Comparison of ENCODE assay signal across 23 cellular contexts in the genomic region with DNA sequence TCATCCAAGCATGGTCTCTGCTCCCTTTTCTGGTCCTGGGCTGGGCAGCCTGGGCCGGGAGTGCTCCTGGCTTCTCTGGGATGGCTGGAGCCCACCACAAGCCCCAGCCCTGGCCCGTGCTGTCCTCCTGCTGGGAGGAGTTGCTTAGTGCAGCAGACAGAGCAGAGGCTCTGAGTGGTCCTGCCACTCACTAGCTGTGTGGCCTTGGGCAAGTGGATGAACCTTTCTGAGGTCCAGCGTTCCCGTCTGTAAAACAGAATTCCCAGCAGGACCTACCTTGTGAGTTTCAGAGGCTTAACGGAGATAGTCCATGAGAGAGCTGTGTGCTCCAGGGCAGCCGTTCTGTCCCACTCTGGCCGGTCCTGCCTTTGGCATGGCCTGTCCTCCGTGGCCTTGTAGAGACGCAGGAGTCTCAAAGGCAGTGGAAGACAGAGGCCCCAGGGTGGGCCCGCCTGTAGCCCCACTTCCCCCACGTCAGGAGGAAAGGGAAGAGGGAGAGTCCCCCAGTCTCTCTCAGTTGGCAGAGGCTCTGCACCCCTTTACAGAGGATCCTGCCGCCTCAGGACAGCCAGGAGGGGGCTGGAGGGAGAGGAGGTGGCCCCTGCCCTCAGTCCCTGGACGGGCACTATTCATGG. TPM values are rescaled to one million over a fixed set of nuclear protein-coding genes. Genes with fewer than 3 reads are reported as not detected.
DNase-seq lines count a peak whose midpoint lies in the region; ATAC-seq, FAIRE-seq and TF ChIP-seq lines count a peak whose summit lies in the region.
"Had no signal": no experiment of that assay in that cellular context is flagged by ENCODE, and none has a peak within 500 bp of the region (broad histone marks: within the 10 kb centered on the region; RNA-seq: fewer than 3 reads in every experiment).

No MANE protein-coding gene starts in this region.

- H2BK20ac ChIP-seq in H9 (ENCODE audit: low read depth, low read length, poor library complexity, severe bottlenecking): no peak overlapping the region

- TF ChIP-seq RAD21 in K562 (CRISPR knock-in tag; conservative IDR thresholded peaks at IDR 0.05 in 1 of 2, IDR thresholded peaks at IDR 0.05 in 1 of 2): no peak

- no peaks in the 10 kb centered on the region for H3K79me2 ChIP-seq in GM23338 (replicated peaks; ENCODE audit: insufficient read depth)
- no peaks in the 10 kb centered on the region for H3K79me2 ChIP-seq in H9 (ENCODE audit: insufficient read depth, low read length)
- H3K79me2 ChIP-seq in K562 (ENCODE audit: control insufficient read depth, insufficient read depth, low read length): no peaks in the 10 kb centered on the region

- H2BK5ac ChIP-seq in H9 (ENCODE audit: insufficient read length, low read length): no peak overlapping the region

- H3K56ac ChIP-seq in H9 (ENCODE audit: insufficient read length, low read depth, low read length): no peak overlapping the region

- no peaks in the 10 kb centered on the region for H4K20me1 ChIP-seq in GM23338 (replicated peaks; ENCODE audit: insufficient read depth)
- no peaks in the 10 kb centered on the region for H4K20me1 ChIP-seq in H9 (ENCODE audit: control insufficient read depth, insufficient read depth, insufficient read length)
- no peaks in the 10 kb centered on the region for H4K20me1 ChIP-seq in K562 (replicated peaks; ENCODE audit: control insufficient read depth, insufficient read depth, low read length)

- H3K36me3 ChIP-seq in GM23338 (ENCODE audit: insufficient read depth): no peaks in the 10 kb centered on the region
- H3K36me3 ChIP-seq in K562 (ENCODE audit: control insufficient read depth, insufficient read depth, low read length): no peaks in the 10 kb centered on the region

- DNase-seq in GM23338 (ENCODE audit: low spot score) (no peak), H9 (peak; percentile 37), K562 (ENCODE audit: extremely low read depth in 1 of 4, low spot score in 3 of 4) (no peak), islet precursor cell (peak; percentile 67), medulla oblongata (ENCODE audit: extremely low spot score) (no peak)
- DNase-seq in activated CD8-positive, alpha-beta T cell treated with anti-CD3 and anti-CD28 coated beads for 36 hours: no peak
- DNase-seq: AML-193; CD4-positive, alpha-beta T cell; HFFc6; NCI-H1048; NCI-H1694; NCI-H2029 treated with DMSO at 0.1 percent for 48 hours; NCI-H526 treated with DMSO at 0.1 percent for 48 hours; SW 1271 had no signal

- H3K14ac ChIP-seq in H9 (ENCODE audit: insufficient read depth, low read length): no peak overlapping the region; the same call in 1 of the 2 replicates

- H3T11ph ChIP-seq in H9 (ENCODE audit: low read length): no peak overlapping the region

- no peak overlapping the region for H3K4ac ChIP-seq in H9 (ENCODE audit: low read depth, low read length)

- H3F3A ChIP-seq in GM23338 (replicated peaks; ENCODE audit: low read depth): 0 out of 2 replicates have a peak, but pooled peaks cover 4% of the 10 kb centered on the region

- H3K9me1 ChIP-seq in K562 (ENCODE audit: control insufficient read depth, insufficient read depth, low read length): no peaks in the 10 kb centered on the region

- intact Hi-C loops in K562 (cut with micrococcal nuclease): no loop called here
- intact Hi-C loops in activated CD8-positive, alpha-beta T cell treated with anti-CD3 and anti-CD28 coated beads for 36 hours (cut with micrococcal nuclease): no loop called here

- H2AFZ ChIP-seq in GM23338 (no peak overlapping the region), H9 (ENCODE audit: low read length) (no peak overlapping the region), K562 (ENCODE audit: low read depth, low read length) (no peak overlapping the region)

- ATAC-seq in GM23338: peak; percentile 33
- ATAC-seq in K562: 0 out of 3 replicates have a peak, but pooled peaks have one; percentile 12
- no peak for ATAC-seq in GM18868 (IDR thresholded peaks at IDR 0.05; ENCODE audit: unreplicated experiment)
- no peak for ATAC-seq in activated CD8-positive, alpha-beta T cell treated with anti-CD3 and anti-CD28 coated beads for 36 hours

- no peak for TF ChIP-seq POLR2A in K562 (conservative IDR thresholded peaks at IDR 0.05)

- H3K79me1 ChIP-seq in H9 (ENCODE audit: insufficient read depth, low read depth, low read length, poor library complexity, severe bottlenecking): no peaks in the 10 kb centered on the region

- H3K27me3 ChIP-seq in GM23338 (ENCODE audit: insufficient read depth): 0 out of 2 replicates have a peak, but pooled peaks cover under 1% of the 10 kb centered on the region
- H3K27me3 ChIP-seq in H9 (ENCODE audit: insufficient read depth, low read length): no peaks in the 10 kb centered on the region
- peaks cover 4 to 27% of the 10 kb centered on the region in 2 experiments; a peak in 4 of 5 replicates for H3K27me3 ChIP-seq in K562 (ENCODE audit: control insufficient read depth in 2 of 2, insufficient read depth in 2 of 2, low read length in 2 of 2)
- H3K27me3 ChIP-seq: BLaER1 treated with 17β-estradiol and CSF1 and Interleukin-3, amounts not matched to agents 10 nM and 100 nM had no signal

- no peak overlapping the region for H4K91ac ChIP-seq in H9 (ENCODE audit: insufficient read length, low read depth, low read length)

- POLR2A ChIA-PET in K562 (lab: Yijun Ruan, JAX): interaction anchor here (0.6 kb wide), 1 partner anchor 592 kb away, joined by 3 read pairs; no protein-coding TSS in a partner anchor
- POLR2A ChIA-PET in activated CD8-positive, alpha-beta T cell treated with anti-CD3 and anti-CD28 coated beads for 36 hours (lab: Charles Lee): no interaction called here

- H2AK5ac ChIP-seq in H9 (ENCODE audit: insufficient read length, low read length): no peak overlapping the region

- TF ChIP-seq CTCF in GM23338 (conservative IDR thresholded peaks at IDR 0.05; ENCODE audit: low read depth in 2 of 2) (no peak), H9 (conservative IDR thresholded peaks at IDR 0.05) (no peak), K562 (IDR thresholded peaks at IDR 0.05 in 2 of 3, conservative IDR thresholded peaks at IDR 0.05 in 1 of 3; ENCODE audit: insufficient read depth in 2 of 3, low read depth in 1 of 3, low read length in 3 of 3) (no peak)
- no peak for TF ChIP-seq CTCF in activated CD8-positive, alpha-beta T cell treated with anti-CD3 and anti-CD28 coated beads for 36 hours (IDR thresholded peaks at IDR 0.05)

- no peak overlapping the region for H3K18ac ChIP-seq in H9 (ENCODE audit: insufficient read length, low read depth, low read length)

- no peak overlapping the region for H2BK15ac ChIP-seq in H9 (ENCODE audit: low read depth, low read length)

- no peaks in the 10 kb centered on the region; the same call in 2 of the 3 replicates for H3K36me3 Mint-ChIP-seq in GM23338 (ENCODE audit: low read depth)
- no peaks in the 10 kb centered on the region; a peak in 1 of 7 replicates for H3K36me3 Mint-ChIP-seq in H9 (ENCODE audit: insufficient read depth in 1 of 3, low read depth in 3 of 3)
- H3K36me3 Mint-ChIP-seq in activated CD8-positive, alpha-beta T cell treated with anti-CD3 and anti-CD28 coated beads for 36 hours (ENCODE audit: low read depth): no peaks in the 10 kb centered on the region
- H3K36me3 Mint-ChIP-seq: IgD-negative memory B cell had no signal

- H3K4me1 ChIP-seq in GM23338 (ENCODE audit: insufficient read depth): no peaks in the 10 kb centered on the region
- no peaks in the 10 kb centered on the region for H3K4me1 ChIP-seq in H9 (ENCODE audit: insufficient read depth, low read length)
- H3K4me1 ChIP-seq in K562 (replicated peaks in 1 of 2; ENCODE audit: control insufficient read depth in 2 of 2, insufficient read depth in 2 of 2, low read length in 2 of 2): peaks cover 0 to 25% of the 10 kb centered on the region in 2 experiments; a peak in 2 of 5 replicates

- WGBS in H9 (ENCODE audit: extremely low coverage, insufficient read length, low lambda C conversion rate): no CpG with 5 or more reads among the region's 13 CpGs
- WGBS in K562 (ENCODE audit: insufficient coverage, low coverage, missing lambda C conversion rate): 5% methylated on average over 13 of the region's 13 CpGs

- H4K8ac ChIP-seq in H9 (replicated peaks; ENCODE audit: insufficient read length, low read depth, low read length): no peak overlapping the region

- H3K9me3 ChIP-seq in H9 (ENCODE audit: control insufficient read depth, low read depth, low read length) (no peaks in the 10 kb centered on the region), K562 (replicated peaks; ENCODE audit: control insufficient read depth, insufficient read depth, low read depth, low read length) (no peaks in the 10 kb centered on the region)
- H3K9me3 ChIP-seq: A549; BLaER1 treated with 17β-estradiol and CSF1 and Interleukin-3, amounts not matched to agents 10 nM and 100 nM had no signal

- H3K4me3 Mint-ChIP-seq in GM23338 (no peak overlapping the region), H9 (no peak overlapping the region)
- no peak overlapping the region for H3K4me3 Mint-ChIP-seq in activated CD8-positive, alpha-beta T cell treated with anti-CD3 and anti-CD28 coated beads for 36 hours
- H3K4me3 Mint-ChIP-seq: CD4-positive, alpha-beta T cell; HFFc6; IgD-negative memory B cell had no signal

- H3K27me3 Mint-ChIP-seq in GM23338 (ENCODE audit: insufficient read depth, low read depth, poor library complexity) (peaks cover 9% of the 10 kb centered on the region), H9 (ENCODE audit: low read depth) (no peaks in the 10 kb centered on the region; the same call in 1 of the 2 replicates)
- no peaks in the 10 kb centered on the region for H3K27me3 Mint-ChIP-seq in activated CD8-positive, alpha-beta T cell treated with anti-CD3 and anti-CD28 coated beads for 36 hours
- H3K27me3 Mint-ChIP-seq: CD4-positive, alpha-beta T cell; IgD-negative memory B cell had no signal

- H2BK12ac ChIP-seq in H9 (ENCODE audit: insufficient read length, low read depth, low read length): no peak overlapping the region

- TF ChIP-seq EP300 in K562 (IDR thresholded peaks at IDR 0.05; ENCODE audit: low read length): no peak

- CTCF ChIA-PET in K562 (lab: Yijun Ruan, JAX; ENCODE audit: low intra/inter-chr PET ratio): no interaction called here
- CTCF ChIA-PET in activated CD8-positive, alpha-beta T cell treated with anti-CD3 and anti-CD28 coated beads for 36 hours (lab: Charles Lee): no interaction called here

- no peak overlapping the region for H3K9ac ChIP-seq in H9 (ENCODE audit: extremely low read depth, insufficient read length, low read length)
- peak overlapping the region in 1 of 2 experiments; percentile 36; a peak in 1 of 4 replicates for H3K9ac ChIP-seq in K562 (ENCODE audit: insufficient read depth in 1 of 2, low read depth in 2 of 2, low read length in 2 of 2)

- no peak overlapping the region for H3K27ac ChIP-seq in GM23338 (ENCODE audit: low read depth)
- no peak overlapping the region for H3K27ac ChIP-seq in H9 (ENCODE audit: insufficient read length, low read depth, low read length)
- H3K27ac ChIP-seq in K562 (ENCODE audit: extremely low read depth, low read depth, low read length): no peak overlapping the region
- H3K27ac ChIP-seq: RWPE1 had no signal

- FAIRE-seq in K562 (lab: Jason Lieb, UNC): no peak
- FAIRE-seq: A549, D721Med had no signal

- H3K23me2 ChIP-seq in H9 (ENCODE audit: insufficient read length, low read depth, low read length, poor library complexity, severe bottlenecking): no peaks in the 10 kb centered on the region

- no peak overlapping the region for H3K27ac Mint-ChIP-seq in GM23338
- H3K27ac Mint-ChIP-seq in H9: peak overlapping the region in 1 of 3 experiments; percentile 48; a peak in 1 of 7 replicates
- no peak overlapping the region for H3K27ac Mint-ChIP-seq in activated CD8-positive, alpha-beta T cell treated with anti-CD3 and anti-CD28 coated beads for 36 hours
- H3K27ac Mint-ChIP-seq: CD4-positive, alpha-beta T cell; HFFc6; IgD-negative memory B cell had no signal

- H3K23ac ChIP-seq in H9 (ENCODE audit: insufficient read length, low read depth, low read length): no peak overlapping the region

- H3K4me2 ChIP-seq in GM23338 (no peak overlapping the region), H9 (ENCODE audit: insufficient read depth, insufficient read length, low read length) (no peak overlapping the region), K562 (ENCODE audit: insufficient read depth, low read length) (no peak overlapping the region)
- H3K4me2 ChIP-seq: A549; BLaER1 treated with 17β-estradiol and CSF1 and Interleukin-3, amounts not matched to agents 10 nM and 100 nM had no signal

- H3K4me3 ChIP-seq in GM23338 (no peak overlapping the region), K562 (no peak overlapping the region)
- H3K4me3 ChIP-seq: A549; BLaER1 treated with 17β-estradiol and CSF1 and Interleukin-3, amounts not matched to agents 10 nM and 100 nM had no signal

- H3K4me1 Mint-ChIP-seq in GM23338 (no peaks in the 10 kb centered on the region), H9 (no peaks in the 10 kb centered on the region)
- H3K4me1 Mint-ChIP-seq in activated CD8-positive, alpha-beta T cell treated with anti-CD3 and anti-CD28 coated beads for 36 hours (ENCODE audit: low read depth): no peaks in the 10 kb centered on the region

- in situ Hi-C loops in K562 (cut with MboI): no loop called here

- H3K9me3 Mint-ChIP-seq in GM23338 (no peaks in the 10 kb centered on the region), H9 (no peaks in the 10 kb centered on the region)
- H3K9me3 Mint-ChIP-seq in activated CD8-positive, alpha-beta T cell treated with anti-CD3 and anti-CD28 coated beads for 36 hours: no peaks in the 10 kb centered on the region
- H3K9me3 Mint-ChIP-seq: CD4-positive, alpha-beta T cell; HFFc6; IgD-negative memory B cell had no signal

- BruUV-seq in K562 (replicated peaks; lab: Mats Ljungman, UMichigan): no TSS peak

- no peak overlapping the region for H2BK120ac ChIP-seq in H9 (ENCODE audit: low read depth, low read length, poor library complexity, severe bottlenecking)

- no peaks in the 10 kb centered on the region for H3K9me2 ChIP-seq in GM23338 (ENCODE audit: insufficient read depth)

- no peak overlapping the region for H4K5ac ChIP-seq in H9 (ENCODE audit: insufficient read length, low read depth, low read length)

RNA-seq across cellular contexts. Expression of gene MYO15B, which starts 7.8 kb away (rescaled TPM):
- total RNA-seq in GM23338 (2014; rRNA removed; shearing (Covaris generic)): 7.2 and 12.4 TPM in 2 replicates
- polyA plus RNA-seq in GM23338 (2016; fragmentation: Nextera tagmentation; extraction: Ambion mirVana) (3.8 and 6.6 TPM in 2 replicates), K562 (2011; rRNA removed) (0.82 and 1.2 TPM in 2 replicates), K562 (2014; fragmentation: Illumina TruSeq; extraction: Trizol) (0.12 and 0.76 TPM in 2 replicates), K562 (2014; fragmentation: Nextera tagmentation; extraction: Ambion mirVana) (not detected), K562 (2014; rRNA removed) (0.98 and 1.5 TPM in 2 replicates)
- total RNA-seq in H9 (2021) (35.3 and 41.9 TPM in 2 replicates), K562 (2014; rRNA removed) (0.05 and 0.24 TPM in 2 replicates), K562 (2014; rRNA removed; fragmentation: Illumina TruSeq; extraction: Trizol) (1.2 TPM in 1 of 2 replicates, not detected in the other), K562 (2015; rRNA removed; fragmentation: Illumina TruSeq; extraction: Trizol) (0.83 TPM in 2 replicates), K562 (2021) (1.5 and 3.1 TPM in 2 replicates)
- 8.9 and 39.4 TPM in 2 replicates for total RNA-seq in K562 (2011; cell fraction: chromatin; rRNA removed; ENCODE audit: low replicate concordance)
- total RNA-seq in K562 (2011; cell fraction: nucleolus; rRNA removed): 22.5 and 24.7 TPM in 2 replicates
- total RNA-seq in K562 (2011; cell fraction: nucleoplasm; rRNA removed): 11.1 and 14.7 TPM in 2 replicates
- polyA plus RNA-seq in K562 (2011; cell fraction: cytosol; rRNA removed): 0.39 and 0.49 TPM in 2 replicates
- 15.0 and 17.9 TPM in 2 replicates for polyA plus RNA-seq in K562 (2011; cell fraction: nucleus; rRNA removed)
- polyA plus RNA-seq in K562 (2012): 1.2 and 10.8 TPM in 2 replicates
- polyA minus RNA-seq in K562 (2011; rRNA and poly(A)+ RNA removed): 0.70 and 1.0 TPM in 2 replicates
- not detected in 2 replicates for polyA minus RNA-seq in K562 (2011; cell fraction: cytosol; rRNA and poly(A)+ RNA removed)
- 7.7 and 8.5 TPM in 2 replicates for polyA minus RNA-seq in K562 (2011; cell fraction: nucleus; rRNA and poly(A)+ RNA removed)
- total RNA-seq in activated CD8-positive, alpha-beta T cell treated with anti-CD3 and anti-CD28 coated beads for 36 hours: 10 to 100 TPM; 24.9 to 28.7 TPM

RNA-seq across cellular contexts. Expression of gene SMIM5, which starts 37.8 kb away (rescaled TPM):
- not detected in 2 replicates for total RNA-seq in GM23338 (2014; rRNA removed; shearing (Covaris generic))
- polyA plus RNA-seq in GM23338 (2016; fragmentation: Nextera tagmentation; extraction: Ambion mirVana): 0.16 TPM in 1 of 2 replicates, not detected in the other
- 0.20 and 0.24 TPM in 2 replicates for total RNA-seq in H9 (2021)
- total RNA-seq in K562 (2011; cell fraction: chromatin; rRNA removed; ENCODE audit: low replicate concordance): 0.16 TPM in 1 of 2 replicates, not detected in the other
- total RNA-seq in K562 (2011; cell fraction: nucleolus; rRNA removed): 0.13 TPM in 1 of 2 replicates, not detected in the other
- not detected in 2 replicates for total RNA-seq in K562 (2011; cell fraction: nucleoplasm; rRNA removed)
- total RNA-seq in K562 (2014; rRNA removed): not detected in 2 replicates
- total RNA-seq in K562 (2014; rRNA removed; fragmentation: Illumina TruSeq; extraction: Trizol): not detected in 2 replicates
- not detected in 2 replicates for total RNA-seq in K562 (2015; rRNA removed; fragmentation: Illumina TruSeq; extraction: Trizol)
- not detected in 2 replicates for total RNA-seq in K562 (2021)
- polyA plus RNA-seq in K562 (2011; rRNA removed): not detected in 2 replicates
- polyA plus RNA-seq in K562 (2011; cell fraction: cytosol; rRNA removed): 0.04 TPM in 1 of 2 replicates, not detected in the other
- not detected in 2 replicates for polyA plus RNA-seq in K562 (2011; cell fraction: nucleus; rRNA removed)
- polyA plus RNA-seq in K562 (2012): 0.14 and 0.17 TPM in 2 replicates
- polyA plus RNA-seq in K562 (2014; fragmentation: Illumina TruSeq; extraction: Trizol): not detected in 2 replicates
- not detected for polyA plus RNA-seq in K562 (2014; fragmentation: Nextera tagmentation; extraction: Ambion mirVana)
- polyA plus RNA-seq in K562 (2014; rRNA removed): 0.08 TPM in 1 of 2 replicates, not detected in the other
- not detected in 2 replicates for polyA minus RNA-seq in K562 (2011; rRNA and poly(A)+ RNA removed)
- polyA minus RNA-seq in K562 (2011; cell fraction: cytosol; rRNA and poly(A)+ RNA removed): not detected in 2 replicates
- polyA minus RNA-seq in K562 (2011; cell fraction: nucleus; rRNA and poly(A)+ RNA removed): not detected in 2 replicates
- total RNA-seq in activated CD8-positive, alpha-beta T cell treated with anti-CD3 and anti-CD28 coated beads for 36 hours: under 1 TPM; 0.07 to 0.25 TPM
- total RNA-seq: Daoy, G401, H4 had no signal

Comparison
In these comparisons a context has a peak if more than half of its experiments do, and no peak if none do; other contexts are left out.
1. ATAC-seq: peak in GM23338 (single experiment) and K562 (single experiment); none in GM18868 (single experiment) and activated CD8-positive, alpha-beta T cell treated with anti-CD3 and anti-CD28 coated beads for 36 hours (single experiment).
2. DNase-seq: peak in H9 (single experiment) and islet precursor cell (single experiment); none in GM23338 (single experiment), K562 (0 of 4), medulla oblongata (single experiment) and activated CD8-positive, alpha-beta T cell treated with anti-CD3 and anti-CD28 coated beads for 36 hours (single experiment).